Comparison of ENCODE assay signal across 15 cellular contexts in the genomic region with DNA sequence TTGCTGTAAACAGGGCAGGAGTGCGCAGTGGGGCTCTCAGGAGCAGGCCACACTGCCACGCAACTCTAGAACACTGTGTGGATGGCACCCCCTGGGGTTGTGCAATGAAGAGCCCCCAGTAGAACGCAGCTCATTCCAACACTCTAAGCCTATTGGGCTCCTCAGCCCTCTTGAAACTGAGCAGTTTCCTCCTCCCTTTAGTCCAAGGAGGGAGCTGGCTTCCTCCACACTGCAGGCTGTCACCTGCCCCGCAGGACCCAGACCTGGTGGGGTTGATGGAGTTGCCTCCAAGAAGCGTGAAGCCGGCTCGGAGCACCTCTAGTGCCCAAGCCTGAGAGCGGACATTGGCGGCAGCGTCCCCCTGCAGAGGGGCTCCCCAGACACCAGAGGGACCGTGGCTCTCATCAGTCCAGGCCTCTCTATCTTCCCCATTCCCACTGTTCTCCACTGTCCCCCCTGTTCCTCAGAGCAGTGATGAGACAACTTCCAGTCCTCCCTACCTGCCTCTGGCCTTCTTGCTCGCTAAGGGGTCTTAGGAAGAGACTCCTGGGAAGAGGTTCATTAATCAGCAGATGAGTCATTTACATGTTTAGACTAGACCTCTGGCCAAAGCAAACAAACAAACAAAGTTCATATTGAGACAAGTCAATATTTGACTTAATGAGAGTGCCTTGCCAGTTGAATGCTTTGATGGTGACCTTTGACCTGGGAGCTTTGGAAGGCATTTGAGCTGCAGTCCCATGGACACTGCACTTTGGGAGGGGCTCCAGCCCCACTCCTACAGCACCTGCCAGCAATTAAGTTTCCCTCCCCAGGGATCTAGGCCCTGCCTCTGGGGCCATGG.
DNase-seq lines count a peak whose midpoint lies in the region; ATAC-seq and TF ChIP-seq lines count a peak whose summit lies in the region.
"Had no signal": no experiment of that assay in that cellular context is flagged by ENCODE, and none has a peak within 500 bp of the region (broad histone marks: within the 10 kb centered on the region; RNA-seq: fewer than 3 reads in every experiment).

No MANE protein-coding gene starts in this region.

- peaks cover 1% of the 10 kb centered on the region for H3K27me3 Mint-ChIP-seq in activated naive CD4-positive, alpha-beta T cell treated with anti-CD3 and anti-CD28 coated beads, Interleukin-2, amount 50 U/mL, for 24 hours
- H3K27me3 Mint-ChIP-seq in activated naive CD4-positive, alpha-beta T cell treated with anti-CD3 and anti-CD28 coated beads, Interleukin-2, amount 10 ng/mL, durations not matched to agents 7 days and 5 days, result peaks cover 30% of the 10 kb centered on the region

- TF ChIP-seq CTCF in liver (IDR thresholded peaks at IDR 0.05; ENCODE audit: low read depth, low read length, missing input control) (no peak), uterus (IDR thresholded peaks at IDR 0.05) (no peak), OCI-LY7 (conservative IDR thresholded peaks at IDR 0.05; ENCODE audit: low read length) (no peak)

- no peaks in the 10 kb centered on the region for H3K4me1 Mint-ChIP-seq in activated naive CD4-positive, alpha-beta T cell treated with anti-CD3 and anti-CD28 coated beads, Interleukin-2, amount 50 U/mL, for 24 hours
- H3K4me1 Mint-ChIP-seq in activated naive CD4-positive, alpha-beta T cell treated with anti-CD3 and anti-CD28 coated beads, Interleukin-2, amount 10 ng/mL, durations not matched to agents 7 days and 5 days, result peaks cover 10% of the 10 kb centered on the region

- intact Hi-C loops in uterus (cut with DNase I; ENCODE audit: low total_unique reads), result no loop called here
- intact Hi-C loops in OCI-LY7 (cut with micrococcal nuclease; ENCODE audit: unreplicated experiment), result no loop called here

- H3K79me2 ChIP-seq in OCI-LY7 (ENCODE audit: insufficient read depth, low read depth, low read length), result no peaks in the 10 kb centered on the region

- no peak overlapping the region for H2AFZ ChIP-seq in OCI-LY7 (ENCODE audit: low read length)

- TF ChIP-seq POLR2A in uterus (IDR thresholded peaks at IDR 0.05), result no peak

- peaks cover 6% of the 10 kb centered on the region for H3K9me3 Mint-ChIP-seq in activated naive CD4-positive, alpha-beta T cell treated with anti-CD3 and anti-CD28 coated beads, Interleukin-2, amount 50 U/mL, for 24 hours
- peaks cover 2% of the 10 kb centered on the region for H3K9me3 Mint-ChIP-seq in activated naive CD4-positive, alpha-beta T cell treated with anti-CD3 and anti-CD28 coated beads, Interleukin-2, amount 10 ng/mL, durations not matched to agents 7 days and 5 days

- CTCF ChIA-PET in activated naive CD4-positive, alpha-beta T cell treated with anti-CD3 and anti-CD28 coated beads, Interleukin-2, amount 10 ng/mL, durations not matched to agents 7 days and 5 days (lab: Charles Lee), result no interaction called here
- CTCF ChIA-PET in OCI-LY7 (lab: Charles Lee; ENCODE audit: unreplicated experiment), result no interaction called here

- no peak overlapping the region for H3K4me3 ChIP-seq in liver (ENCODE audit: low read depth in 1 of 3, low read length in 3 of 3)
- H3K4me3 ChIP-seq in uterus, result no peak overlapping the region
- no peak overlapping the region for H3K4me3 ChIP-seq in OCI-LY7 (ENCODE audit: low read depth, low read length, poor library complexity, severe bottlenecking)
- H3K4me3 ChIP-seq: transverse colon had no signal

- BruUV-seq in OCI-LY7 (replicated peaks; lab: Mats Ljungman, UMichigan), result no TSS peak

- H4K20me1 ChIP-seq in OCI-LY7 (ENCODE audit: insufficient read depth, low read length), result no peaks in the 10 kb centered on the region

- no peak overlapping the region for H3K4me2 ChIP-seq in OCI-LY7 (ENCODE audit: low read length)

- ATAC-seq in GM21381 (IDR thresholded peaks at IDR 0.05; ENCODE audit: unreplicated experiment), result no peak

- H3K9me3 ChIP-seq in liver (ENCODE audit: control insufficient read depth in 4 of 4, low read length in 3 of 4), result no peaks in the 10 kb centered on the region
- no peaks in the 10 kb centered on the region for H3K9me3 ChIP-seq in uterus
- peaks cover 6% of the 10 kb centered on the region; the same call in 1 of the 2 replicates for H3K9me3 ChIP-seq in OCI-LY7 (ENCODE audit: low read length)
- H3K9me3 ChIP-seq: transverse colon had no signal

- peak overlapping the region in 1 of 2 donors; percentile 3 for H3K27ac ChIP-seq in liver (ENCODE audit: low read depth in 1 of 2, low read length in 2 of 2)
- peak overlapping the region; percentile 21 to 40 for H3K27ac ChIP-seq in uterus
- no peak overlapping the region for H3K27ac ChIP-seq in OCI-LY7 (ENCODE audit: low read depth, low read length, poor library complexity, severe bottlenecking)
- H3K27ac ChIP-seq: transverse colon had no signal

- H3K9me2 ChIP-seq in OCI-LY7 (ENCODE audit: insufficient read depth, low read length), result no peaks in the 10 kb centered on the region

- DNase-seq in activated naive CD4-positive, alpha-beta T cell treated with anti-CD3 and anti-CD28 coated beads, Interleukin-2, amount 10 ng/mL, durations not matched to agents 7 days and 5 days, result no peak
- no peak for DNase-seq in uterus
- no peak for DNase-seq in OCI-LY7 (ENCODE audit: low spot score)
- no peak for DNase-seq in activated CD4-positive, alpha-beta T cell treated with anti-CD3 and anti-CD28 coated beads, Interleukin-2, amount 50 U/mL, for 1 hour
- DNase-seq: activated CD4-positive, alpha-beta T cell treated with anti-CD3 and anti-CD28 coated beads, Interleukin-2, amount 50 U/mL, for 48 hours; activated effector memory CD4-positive, alpha-beta T cell treated with anti-CD3 and anti-CD28 coated beads, Interleukin-2, amount 50 U/mL, for 16 hours; EL; NCI-H1048; right cardiac atrium; transverse colon had no signal

- H3K27ac Mint-ChIP-seq in activated naive CD4-positive, alpha-beta T cell treated with anti-CD3 and anti-CD28 coated beads, Interleukin-2, amount 50 U/mL, for 24 hours, result peak overlapping the region; percentile 52
- H3K27ac Mint-ChIP-seq in activated naive CD4-positive, alpha-beta T cell treated with anti-CD3 and anti-CD28 coated beads, Interleukin-2, amount 10 ng/mL, durations not matched to agents 7 days and 5 days, result no peak overlapping the region

- no peaks in the 10 kb centered on the region for H3K36me3 ChIP-seq in liver (ENCODE audit: control insufficient read depth in 4 of 4, insufficient read depth in 3 of 4, low read depth in 1 of 4, low read length in 3 of 4)
- no peaks in the 10 kb centered on the region for H3K36me3 ChIP-seq in uterus
- H3K36me3 ChIP-seq in OCI-LY7 (ENCODE audit: insufficient read depth, low read length), result no peaks in the 10 kb centered on the region
- H3K36me3 ChIP-seq: transverse colon had no signal

- POLR2A ChIA-PET in OCI-LY7 (lab: Charles Lee), result no interaction called here

- 86% methylated on average over 12 of the region's 12 CpGs for WGBS in liver

- peak; percentile 40 to 50 for TF ChIP-seq RAD21 in liver (IDR thresholded peaks at IDR 0.05)

- H3K36me3 Mint-ChIP-seq in activated naive CD4-positive, alpha-beta T cell treated with anti-CD3 and anti-CD28 coated beads, Interleukin-2, amount 50 U/mL, for 24 hours, result peaks cover 4% of the 10 kb centered on the region
- no peaks in the 10 kb centered on the region for H3K36me3 Mint-ChIP-seq in activated naive CD4-positive, alpha-beta T cell treated with anti-CD3 and anti-CD28 coated beads, Interleukin-2, amount 10 ng/mL, durations not matched to agents 7 days and 5 days

- no peak overlapping the region for H3K4me3 Mint-ChIP-seq in activated naive CD4-positive, alpha-beta T cell treated with anti-CD3 and anti-CD28 coated beads, Interleukin-2, amount 50 U/mL, for 24 hours
- no peak overlapping the region for H3K4me3 Mint-ChIP-seq in activated naive CD4-positive, alpha-beta T cell treated with anti-CD3 and anti-CD28 coated beads, Interleukin-2, amount 10 ng/mL, durations not matched to agents 7 days and 5 days
- H3K4me3 Mint-ChIP-seq: T-helper 1 cell treated with Interleukin-12 subunit alpha and Interleukin-12 subunit beta and Interleukin-4 antibody, amounts not matched to agents 30 μg/mL and 1 μg/mL, for 36 hours had no signal

- H3K4me1 ChIP-seq in liver (ENCODE audit: control insufficient read depth in 4 of 4, insufficient read depth in 4 of 4, low read length in 3 of 4), result peaks cover 11 to 22% (median 20%) of the 10 kb centered on the region in 4 donors
- no peaks in the 10 kb centered on the region for H3K4me1 ChIP-seq in uterus
- H3K4me1 ChIP-seq in OCI-LY7 (ENCODE audit: insufficient read depth, low read length, poor library complexity, severe bottlenecking), result no peaks in the 10 kb centered on the region

- H3K27me3 ChIP-seq in liver (ENCODE audit: control insufficient read depth in 4 of 4, insufficient read depth in 4 of 4, low read length in 3 of 4) (no peaks in the 10 kb centered on the region), uterus (no peaks in the 10 kb centered on the region)

- no peak overlapping the region for H3K9ac ChIP-seq in liver (ENCODE audit: low read depth in 1 of 2, low read length in 2 of 2)

TF ChIP-seq in PFSK-1, 5 proteins besides CTCF, POLR2A, EP300 and RAD21 (continues in another document):
- TF ChIP-seq TAF1 (IDR thresholded peaks at IDR 0.05; ENCODE audit: borderline replicate concordance, insufficient read depth, low read length) (no peak), SIN3A (IDR thresholded peaks at IDR 0.05; ENCODE audit: borderline replicate concordance, insufficient read depth, low read length) (no peak)

TF ChIP-seq in liver, 16 proteins besides CTCF, POLR2A, EP300 and RAD21 (continues in another document):
- TF ChIP-seq YY1 (IDR thresholded peaks at IDR 0.05), result no peak
- peak; percentile 70 for TF ChIP-seq NR2F2 (IDR thresholded peaks at IDR 0.05)
- TF ChIP-seq TAF1 (conservative IDR thresholded peaks at IDR 0.05), result no peak
- TF ChIP-seq EGR1 (IDR thresholded peaks at IDR 0.05; ENCODE audit: low read depth in 2 of 2), result no peak
- TF ChIP-seq, protein P1, sequence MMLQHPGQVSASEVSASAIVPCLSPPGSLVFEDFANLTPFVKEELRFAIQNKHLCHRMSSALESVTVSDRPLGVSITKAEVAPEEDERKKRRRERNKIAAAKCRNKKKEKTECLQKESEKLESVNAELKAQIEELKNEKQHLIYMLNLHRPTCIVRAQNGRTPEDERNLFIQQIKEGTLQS (IDR thresholded peaks at IDR 0.05), result peak; percentile 73
- TF ChIP-seq RXRA (IDR thresholded peaks at IDR 0.05), result peak; percentile 77 to 87
- TF ChIP-seq, protein P2, sequence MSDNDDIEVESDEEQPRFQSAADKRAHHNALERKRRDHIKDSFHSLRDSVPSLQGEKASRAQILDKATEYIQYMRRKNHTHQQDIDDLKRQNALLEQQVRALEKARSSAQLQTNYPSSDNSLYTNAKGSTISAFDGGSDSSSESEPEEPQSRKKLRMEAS (IDR thresholded peaks at IDR 0.05), result peak; percentile 10
